9 cellular contexts compared by ENCODE assay signal in the genomic region with DNA sequence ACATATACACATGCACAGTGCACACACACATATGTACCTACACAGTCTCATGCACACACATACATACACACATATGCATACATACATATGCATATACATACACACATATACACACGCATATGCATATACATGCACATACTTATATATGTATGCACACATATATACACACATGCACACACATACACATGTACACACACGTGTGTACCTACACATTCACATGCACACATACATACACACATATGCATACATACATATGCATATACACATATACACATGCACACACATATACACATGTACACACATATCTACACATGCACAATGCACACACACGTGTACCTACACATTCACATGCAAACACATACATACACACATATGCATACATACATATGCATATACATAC.
"Had no signal": no experiment of that assay in that cellular context is flagged by ENCODE, and none has a peak within 500 bp of the region (broad histone marks: within the 10 kb centered on the region; RNA-seq: fewer than 3 reads in every experiment).

No MANE protein-coding gene starts in this region.

- H2AFZ ChIP-seq: GM23338 had no signal

- H3K4me1 ChIP-seq: HAP-1 had no signal

- ATAC-seq: GM23338, HCT116, K562 had no signal

- H3K36me3 ChIP-seq: HAP-1 had no signal

- DNase-seq: H7, HFFc6, IMR-90, KG1 had no signal

- H3K4me2 ChIP-seq: GM23338 had no signal

- H3K9me3 ChIP-seq: HAP-1 had no signal

- FAIRE-seq: H1, K562 had no signal

- H3K4me3 ChIP-seq: GM23338, HAP-1, K562 had no signal
